In genomic region chr15:101048191-101049011, GRCh38 we compare ENCODE assay signal across 19 cellular contexts.
DNase-seq lines count a peak whose midpoint lies in the region; ATAC-seq and TF ChIP-seq lines count a peak whose summit lies in the region.
"Had no signal": no experiment of that assay in that cellular context is flagged by ENCODE, and none has a peak within 500 bp of the region (broad histone marks: within the 10 kb centered on the region; RNA-seq: fewer than 3 reads in every experiment).

No MANE protein-coding gene starts in this region.

- H3K4me3 ChIP-seq in BE2C (ENCODE audit: low read depth, low read length) (no peak overlapping the region), RWPE2 (ENCODE audit: severe bottlenecking) (no peak overlapping the region), osteoblast (ENCODE audit: insufficient read depth, low read length) (no peak overlapping the region), MG63 (no peak overlapping the region)
- H3K4me3 ChIP-seq: esophagus squamous epithelium, SJSA1 had no signal

- H3K36me3 ChIP-seq in BE2C = no peaks in the 10 kb centered on the region
- peaks cover 8% of the 10 kb centered on the region for H3K36me3 ChIP-seq in RWPE2 (ENCODE audit: low read depth)
- H3K36me3 ChIP-seq in osteoblast (ENCODE audit: insufficient read depth, low read length) = peaks cover 56% of the 10 kb centered on the region
- peaks cover 88% of the 10 kb centered on the region for H3K36me3 ChIP-seq in MG63

- H2AFZ ChIP-seq in osteoblast (ENCODE audit: low read length) = no peak overlapping the region

- H3K4me1 ChIP-seq in BE2C (no peaks in the 10 kb centered on the region), RWPE2 (ENCODE audit: insufficient read depth, poor library complexity, severe bottlenecking) (no peaks in the 10 kb centered on the region), osteoblast (ENCODE audit: insufficient read depth, low read length) (no peaks in the 10 kb centered on the region)

- H3K27me3 ChIP-seq in BE2C = no peaks in the 10 kb centered on the region
- H3K27me3 ChIP-seq in RWPE2 (ENCODE audit: insufficient read depth, poor library complexity, severe bottlenecking) = no peaks in the 10 kb centered on the region
- H3K27me3 ChIP-seq in osteoblast (ENCODE audit: insufficient read depth, low read length) = no peaks in the 10 kb centered on the region
- no peaks in the 10 kb centered on the region for H3K27me3 ChIP-seq in MG63
- H3K27me3 ChIP-seq: esophagus squamous epithelium, SJSA1 had no signal

- TF ChIP-seq CTCF in BE2C (IDR thresholded peaks at IDR 0.05; ENCODE audit: low read depth, low read length) (no peak), RWPE2 (IDR thresholded peaks at IDR 0.05; ENCODE audit: poor library complexity, severe bottlenecking) (no peak), osteoblast (IDR thresholded peaks at IDR 0.05; ENCODE audit: extremely low read depth, low read depth, low read length) (no peak), GM20000 (IDR thresholded peaks at IDR 0.05; ENCODE audit: extremely low read depth, missing control alignments) (no peak)

- H3K79me2 ChIP-seq in osteoblast (ENCODE audit: insufficient read depth, low read length) = no peaks in the 10 kb centered on the region

- ATAC-seq in RWPE2 (ENCODE audit: low read depth) (no peak), HG02623 (IDR thresholded peaks at IDR 0.05; ENCODE audit: unreplicated experiment) (no peak)
- ATAC-seq: activated CD4-positive, alpha-beta T cell treated with anti-CD3 and anti-CD28 coated beads for 36 hours had no signal

- DNase-seq in BE2C = peak; percentile 4
- peak; percentile 69 for DNase-seq in RWPE2 (ENCODE audit: low spot score)
- DNase-seq in left kidney (ENCODE audit: low read depth, low spot score) = peak; percentile 11
- DNase-seq in osteoblast (ENCODE audit: insufficient read length, low spot score, missing footprints) = peak; percentile 58
- no peak for DNase-seq in GM20000 (ENCODE audit: low spot score)
- no peak for DNase-seq in NCI-H524 (lab: John Stamatoyannopoulos, UW)
- DNase-seq in MG63 = no peak
- DNase-seq: activated CD4-positive, alpha-beta T cell treated with anti-CD3 and anti-CD28 coated beads for 36 hours; activated naive CD8-positive, alpha-beta T cell treated with anti-CD3 and anti-CD28 coated beads, Interleukin-2, amount 10 ng/mL, durations not matched to agents 7 days and 5 days; EL; esophagus squamous epithelium; HFFc6; midbrain; NCI-H2029 treated with DMSO at 0.1 percent for 48 hours; NCI-H510A; small intestine; stimulated activated CD4-positive, alpha-beta T cell treated with anti-CD3 and anti-CD28 coated beads, Interleukin-4, amount 100 ng/mL, for 4 hours had no signal

- no peak overlapping the region for H3K4me2 ChIP-seq in osteoblast (ENCODE audit: insufficient read depth, low read length)

- H3K9me3 ChIP-seq in BE2C (no peaks in the 10 kb centered on the region), RWPE2 (ENCODE audit: severe bottlenecking) (no peaks in the 10 kb centered on the region), osteoblast (ENCODE audit: low read depth, low read length) (no peaks in the 10 kb centered on the region), MG63 (no peaks in the 10 kb centered on the region)
- H3K9me3 ChIP-seq: esophagus squamous epithelium, SJSA1 had no signal

- no peaks in the 10 kb centered on the region for H4K20me1 ChIP-seq in osteoblast (ENCODE audit: insufficient read depth, low read length)

- H3K27ac ChIP-seq in RWPE2 (ENCODE audit: poor library complexity, severe bottlenecking) = no peak overlapping the region
- H3K27ac ChIP-seq in osteoblast (ENCODE audit: low read depth, low read length) = no peak overlapping the region
- H3K27ac ChIP-seq: esophagus squamous epithelium had no signal

Comparison
In these comparisons a context has a peak if more than half of its experiments do, and no peak if none do; other contexts are left out.
1. DNase-seq: peak in BE2C (single experiment), RWPE2 (single experiment), left kidney (single experiment) and osteoblast (single experiment); none in GM20000 (single experiment), NCI-H524 (0 of 2) and MG63 (single experiment).